Comparison of ENCODE assay signal across 9 cellular contexts in the genomic region with DNA sequence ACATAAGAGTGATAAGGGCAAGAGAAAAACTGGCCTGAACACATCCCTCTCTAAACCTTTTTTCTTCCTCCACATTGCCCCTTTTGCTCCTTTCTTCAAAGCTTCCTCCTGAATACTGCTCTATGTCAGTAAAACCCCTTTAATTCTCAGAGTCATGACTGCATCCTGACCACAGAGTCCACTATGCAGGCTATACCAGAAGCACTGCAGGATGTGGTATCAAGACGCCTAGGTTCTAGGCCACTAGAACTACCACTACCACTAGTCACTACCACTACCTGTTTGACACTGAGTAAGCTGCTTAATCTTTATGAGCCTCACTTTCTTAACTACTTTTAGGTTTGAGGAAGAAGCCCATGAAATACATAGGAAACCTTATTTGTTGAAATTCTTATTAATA. TPM values are rescaled to one million over a fixed set of nuclear protein-coding genes. Genes with fewer than 3 reads are reported as not detected.
DNase-seq lines count a peak whose midpoint lies in the region; ATAC-seq, FAIRE-seq and TF ChIP-seq lines count a peak whose summit lies in the region.
"Had no signal": no experiment of that assay in that cellular context is flagged by ENCODE, and none has a peak within 500 bp of the region (broad histone marks: within the 10 kb centered on the region; RNA-seq: fewer than 3 reads in every experiment).

No MANE protein-coding gene starts in this region.

- no peak overlapping the region for H3K4me3 ChIP-seq in left ventricle myocardium inferior
- H3K4me3 ChIP-seq: BLaER1 had no signal

- H3K4me3 Mint-ChIP-seq in T-helper 1 cell treated with Interleukin-12 subunit alpha and Interleukin-12 subunit beta and Interleukin-4 antibody, amounts not matched to agents 30 μg/mL and 1 μg/mL, for 36 hours = peak overlapping the region; percentile 51
- H3K4me3 Mint-ChIP-seq in stimulated activated naive CD8-positive, alpha-beta T cell treated with anti-CD3 and anti-CD28 coated beads, Interleukin-15, Interleukin-2, amounts not matched to agents 100 ng/mL and 50 ng/mL, for 24 hours = peak overlapping the region; percentile 60
- H3K4me3 Mint-ChIP-seq in H9 = no peak overlapping the region

- peaks cover 9% of the 10 kb centered on the region for H3K79me1 ChIP-seq in H9 (ENCODE audit: insufficient read depth, low read depth, low read length, poor library complexity, severe bottlenecking)

- WGBS in H9 (ENCODE audit: extremely low coverage, insufficient read length, low lambda C conversion rate) = no CpG with 5 or more reads among the region's 1 CpG

- peaks cover 5% of the 10 kb centered on the region; the same call in 1 of the 2 replicates for H3K79me2 ChIP-seq in H9 (ENCODE audit: insufficient read depth, low read length)

- intact Hi-C loops in left ventricle myocardium inferior (cut with micrococcal nuclease) = no loop called here
- intact Hi-C loops in Right ventricle myocardium superior (cut with DNase I) = no loop called here

- H4K5ac ChIP-seq in H9 (ENCODE audit: insufficient read length, low read depth, low read length) = no peak overlapping the region

- H3K23me2 ChIP-seq in H9 (ENCODE audit: insufficient read length, low read depth, low read length, poor library complexity, severe bottlenecking) = no peaks in the 10 kb centered on the region

- H3K27ac Mint-ChIP-seq in T-helper 1 cell treated with Interleukin-12 subunit alpha and Interleukin-12 subunit beta and Interleukin-4 antibody, amounts not matched to agents 30 μg/mL and 1 μg/mL, for 36 hours = peak overlapping the region; percentile 91
- peak overlapping the region; percentile 90 for H3K27ac Mint-ChIP-seq in stimulated activated naive CD8-positive, alpha-beta T cell treated with anti-CD3 and anti-CD28 coated beads, Interleukin-15, Interleukin-2, amounts not matched to agents 100 ng/mL and 50 ng/mL, for 24 hours
- H3K27ac Mint-ChIP-seq in H9 = no peak overlapping the region; a peak in 1 of 7 replicates

- H3K4me2 ChIP-seq in H9 (ENCODE audit: insufficient read depth, insufficient read length, low read length) = no peak overlapping the region

- no peak for DNase-seq in left ventricle myocardium inferior
- DNase-seq in Right ventricle myocardium superior = no peak
- no peak for DNase-seq in HTR-8/SVneo (ENCODE audit: insufficient read length, low spot score)
- DNase-seq in H9 = no peak
- DNase-seq in NCI-H510A treated with DMSO at 0.1 percent for 48 hours (lab: John Stamatoyannopoulos, UW) = no peak

- no peak overlapping the region for H3T11ph ChIP-seq in H9 (ENCODE audit: low read length)

- peaks cover 61% of the 10 kb centered on the region for H3K4me1 Mint-ChIP-seq in T-helper 1 cell treated with Interleukin-12 subunit alpha and Interleukin-12 subunit beta and Interleukin-4 antibody, amounts not matched to agents 30 μg/mL and 1 μg/mL, for 36 hours (ENCODE audit: low read depth)
- peaks cover 56% of the 10 kb centered on the region for H3K4me1 Mint-ChIP-seq in stimulated activated naive CD8-positive, alpha-beta T cell treated with anti-CD3 and anti-CD28 coated beads, Interleukin-15, Interleukin-2, amounts not matched to agents 100 ng/mL and 50 ng/mL, for 24 hours (ENCODE audit: low read depth)
- peaks cover 15 to 39% of the 10 kb centered on the region in 2 experiments for H3K4me1 Mint-ChIP-seq in H9

- no peak overlapping the region for H2AK5ac ChIP-seq in H9 (ENCODE audit: insufficient read length, low read length)

- no peak overlapping the region for H3K18ac ChIP-seq in H9 (ENCODE audit: insufficient read length, low read depth, low read length)

- H3K23ac ChIP-seq in H9 (ENCODE audit: insufficient read length, low read depth, low read length) = no peak overlapping the region

- H2AFZ ChIP-seq in H9 (ENCODE audit: low read length) = no peak overlapping the region

- TF ChIP-seq CTCF in left ventricle myocardium inferior (IDR thresholded peaks at IDR 0.05; ENCODE audit: borderline replicate concordance) (no peak), H9 (conservative IDR thresholded peaks at IDR 0.05) (no peak)

- H3K4ac ChIP-seq in H9 (ENCODE audit: low read depth, low read length) = no peak overlapping the region

- H4K20me1 ChIP-seq in H9 (ENCODE audit: control insufficient read depth, insufficient read depth, insufficient read length) = no peaks in the 10 kb centered on the region

- no peak overlapping the region for H2BK120ac ChIP-seq in H9 (ENCODE audit: low read depth, low read length, poor library complexity, severe bottlenecking)

- H3K27ac ChIP-seq in left ventricle myocardium inferior (replicated peaks) (peak overlapping the region; percentile 69), H9 (ENCODE audit: insufficient read length, low read depth, low read length) (no peak overlapping the region)
- H3K27ac ChIP-seq: BLaER1 had no signal

- H3K9me3 ChIP-seq in left ventricle myocardium inferior (replicated peaks) = no peaks in the 10 kb centered on the region
- peaks cover 73% of the 10 kb centered on the region for H3K9me3 ChIP-seq in H9 (ENCODE audit: control insufficient read depth, low read depth, low read length)
- H3K9me3 ChIP-seq: BLaER1 had no signal

- H3K9me3 Mint-ChIP-seq in T-helper 1 cell treated with Interleukin-12 subunit alpha and Interleukin-12 subunit beta and Interleukin-4 antibody, amounts not matched to agents 30 μg/mL and 1 μg/mL, for 36 hours = no peaks in the 10 kb centered on the region
- H3K9me3 Mint-ChIP-seq in stimulated activated naive CD8-positive, alpha-beta T cell treated with anti-CD3 and anti-CD28 coated beads, Interleukin-15, Interleukin-2, amounts not matched to agents 100 ng/mL and 50 ng/mL, for 24 hours = no peaks in the 10 kb centered on the region
- H3K9me3 Mint-ChIP-seq in H9 = peaks cover 71 to 72% of the 10 kb centered on the region in 2 experiments

- H3K36me3 ChIP-seq in left ventricle myocardium inferior = no peaks in the 10 kb centered on the region
- H3K36me3 ChIP-seq: BLaER1 had no signal

- no peak overlapping the region for H4K8ac ChIP-seq in H9 (replicated peaks; ENCODE audit: insufficient read length, low read depth, low read length)

- peaks cover 15% of the 10 kb centered on the region for H3K36me3 Mint-ChIP-seq in T-helper 1 cell treated with Interleukin-12 subunit alpha and Interleukin-12 subunit beta and Interleukin-4 antibody, amounts not matched to agents 30 μg/mL and 1 μg/mL, for 36 hours (ENCODE audit: low read depth)
- peaks cover 3% of the 10 kb centered on the region for H3K36me3 Mint-ChIP-seq in stimulated activated naive CD8-positive, alpha-beta T cell treated with anti-CD3 and anti-CD28 coated beads, Interleukin-15, Interleukin-2, amounts not matched to agents 100 ng/mL and 50 ng/mL, for 24 hours (ENCODE audit: low read depth)
- H3K36me3 Mint-ChIP-seq in H9 (ENCODE audit: insufficient read depth in 1 of 3, low read depth in 3 of 3) = peaks cover 0 to 18% (median 2%) of the 10 kb centered on the region in 3 experiments; a peak in 4 of 7 replicates

- no peak for ATAC-seq in Right ventricle myocardium superior (ENCODE audit: poor library complexity)
- peak; percentile 77 for ATAC-seq in HG02852 (IDR thresholded peaks at IDR 0.05; ENCODE audit: unreplicated experiment)

- no peak overlapping the region for H3K56ac ChIP-seq in H9 (ENCODE audit: insufficient read length, low read depth, low read length)

- H4K91ac ChIP-seq in H9 (ENCODE audit: insufficient read length, low read depth, low read length) = no peak overlapping the region

- H3K27me3 ChIP-seq in left ventricle myocardium inferior (ENCODE audit: low read depth) = no peaks in the 10 kb centered on the region
- H3K27me3 ChIP-seq in H9 (ENCODE audit: insufficient read depth, low read length) = no peaks in the 10 kb centered on the region

- H2BK15ac ChIP-seq in H9 (ENCODE audit: low read depth, low read length) = no peak overlapping the region

- no peak overlapping the region for H2BK5ac ChIP-seq in H9 (ENCODE audit: insufficient read length, low read length)

- H3K4me1 ChIP-seq in left ventricle myocardium inferior (peaks cover 77% of the 10 kb centered on the region), H9 (ENCODE audit: insufficient read depth, low read length) (no peaks in the 10 kb centered on the region)

- H3K14ac ChIP-seq in H9 (ENCODE audit: insufficient read depth, low read length) = no peak overlapping the region

- H2BK20ac ChIP-seq in H9 (ENCODE audit: low read depth, low read length, poor library complexity, severe bottlenecking) = no peak overlapping the region

- H3K9ac ChIP-seq in H9 (ENCODE audit: extremely low read depth, insufficient read length, low read length) = no peak overlapping the region
- H3K9ac ChIP-seq: BLaER1 had no signal

- H2BK12ac ChIP-seq in H9 (ENCODE audit: insufficient read length, low read depth, low read length) = no peak overlapping the region

- FAIRE-seq in HTR-8/SVneo (lab: Jason Lieb, UNC) = no peak

- no peaks in the 10 kb centered on the region for H3K27me3 Mint-ChIP-seq in T-helper 1 cell treated with Interleukin-12 subunit alpha and Interleukin-12 subunit beta and Interleukin-4 antibody, amounts not matched to agents 30 μg/mL and 1 μg/mL, for 36 hours (ENCODE audit: low read depth)
- no peaks in the 10 kb centered on the region for H3K27me3 Mint-ChIP-seq in stimulated activated naive CD8-positive, alpha-beta T cell treated with anti-CD3 and anti-CD28 coated beads, Interleukin-15, Interleukin-2, amounts not matched to agents 100 ng/mL and 50 ng/mL, for 24 hours
- no peaks in the 10 kb centered on the region for H3K27me3 Mint-ChIP-seq in H9 (ENCODE audit: low read depth)

RNA-seq across cellular contexts. Expression of a gene that starts 38.7 kb away (rescaled TPM):
- total RNA-seq in left ventricle myocardium inferior (48.1 TPM), Right ventricle myocardium superior (34.7 TPM), H9 (2021) (23.6 and 26.4 TPM in 2 replicates)

Comparison
In these comparisons a context has a peak if more than half of its experiments do, and no peak if none do; other contexts are left out.
1. H3K27ac Mint-ChIP-seq: peak in T-helper 1 cell treated with Interleukin-12 subunit alpha and Interleukin-12 subunit beta and Interleukin-4 antibody, amounts not matched to agents 30 μg/mL and 1 μg/mL, for 36 hours (single experiment) and stimulated activated naive CD8-positive, alpha-beta T cell treated with anti-CD3 and anti-CD28 coated beads, Interleukin-15, Interleukin-2, amounts not matched to agents 100 ng/mL and 50 ng/mL, for 24 hours (single experiment); none in H9 (0 of 3).
2. H3K4me3 Mint-ChIP-seq: peak in T-helper 1 cell treated with Interleukin-12 subunit alpha and Interleukin-12 subunit beta and Interleukin-4 antibody, amounts not matched to agents 30 μg/mL and 1 μg/mL, for 36 hours (single experiment) and stimulated activated naive CD8-positive, alpha-beta T cell treated with anti-CD3 and anti-CD28 coated beads, Interleukin-15, Interleukin-2, amounts not matched to agents 100 ng/mL and 50 ng/mL, for 24 hours (single experiment); none in H9 (0 of 2).